Comparison of ENCODE assay signal across 12 cellular contexts in the genomic region with DNA sequence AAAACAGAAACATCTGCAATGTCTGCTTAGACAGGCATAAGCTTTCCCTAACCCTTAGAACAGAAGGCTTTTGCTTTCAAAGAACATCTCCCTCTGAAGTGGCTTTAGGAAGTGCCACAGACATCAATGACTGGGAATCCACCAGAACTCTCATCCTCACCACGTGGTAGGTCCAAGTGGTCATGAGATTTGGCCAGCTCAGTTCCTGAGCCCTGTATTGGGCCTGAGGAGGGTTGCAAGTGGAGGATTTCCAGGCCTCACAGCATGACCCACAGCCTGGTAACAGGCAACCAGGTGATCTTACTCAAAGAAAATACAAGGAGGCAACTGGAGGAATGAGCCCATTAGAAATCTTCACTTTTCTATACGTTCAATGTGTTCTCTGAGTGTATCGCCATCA. TPM values are rescaled to one million over a fixed set of nuclear protein-coding genes. Genes with fewer than 3 reads are reported as not detected.
DNase-seq lines count a peak whose midpoint lies in the region; ATAC-seq, FAIRE-seq and TF ChIP-seq lines count a peak whose summit lies in the region.
"Had no signal": no experiment of that assay in that cellular context is flagged by ENCODE, and none has a peak within 500 bp of the region (broad histone marks: within the 10 kb centered on the region; RNA-seq: fewer than 3 reads in every experiment).

No MANE protein-coding gene starts in this region.

- peak overlapping the region; percentile 86 for H2BK15ac ChIP-seq in mesenchymal stem cell (ENCODE audit: low read depth, poor library complexity, severe bottlenecking)

- FAIRE-seq in GM12878 (lab: Jason Lieb, UNC): no peak

- H2AFZ ChIP-seq in GM12878 (ENCODE audit: control insufficient read depth, low read depth, low read length) (peak overlapping the region; percentile 30), mesenchymal stem cell (ENCODE audit: low read depth, low read length) (no peak overlapping the region)

- H3K9ac ChIP-seq in GM12878 (ENCODE audit: control insufficient read depth, insufficient read depth, low read length): peak overlapping the region; percentile 41; the same call in 1 of the 2 replicates
- H3K9ac ChIP-seq in mesenchymal stem cell (ENCODE audit: low read length): no peak overlapping the region

- H3K27ac ChIP-seq in GM12878 (ENCODE audit: control insufficient read depth, insufficient read depth) (peak overlapping the region; percentile 10; the same call in 1 of the 2 replicates), mesenchymal stem cell (ENCODE audit: low read length, poor library complexity, severe bottlenecking) (no peak overlapping the region)
- H3K27ac ChIP-seq: brain microvascular endothelial cell had no signal

- peaks cover 46% of the 10 kb centered on the region for H3K36me3 Mint-ChIP-seq in stimulated activated naive CD8-positive, alpha-beta T cell treated with anti-CD3 and anti-CD28 coated beads, Interleukin-15, Interleukin-2, amounts not matched to agents 100 ng/mL and 50 ng/mL, for 24 hours (ENCODE audit: low read depth)
- H3K36me3 Mint-ChIP-seq in nephron progenitor cell (ENCODE audit: low read depth): no peaks in the 10 kb centered on the region

- DNase-seq in stimulated activated naive CD8-positive, alpha-beta T cell treated with anti-CD3 and anti-CD28 coated beads, Interleukin-15, Interleukin-2, amounts not matched to agents 100 U/mL and 50 U/mL, for 24 hours: no peak
- DNase-seq in GM12878 (ENCODE audit: low read depth, low spot score) (no peak), mesenchymal stem cell (peak; percentile 38), nephron progenitor cell (no peak), activated gamma-delta T cell (lab: John Stamatoyannopoulos, UW) (no peak), ureter (ENCODE audit: low spot score) (no peak), DMS114 treated with DMSO at 0.1 percent for 48 hours (lab: John Stamatoyannopoulos, UW; ENCODE audit: unreplicated experiment) (no peak)
- DNase-seq: activated CD8-positive, alpha-beta memory T cell treated with anti-CD3 and anti-CD28 coated beads for 24 hours; brain microvascular endothelial cell; foreskin fibroblast; NCI-H2227 treated with DMSO at 0.1 percent for 48 hours had no signal

- peak overlapping the region in 1 of 2 experiments; percentile 77 for H2BK12ac ChIP-seq in mesenchymal stem cell (ENCODE audit: low read length in 2 of 2)

- TF ChIP-seq POLR2A in GM12878 (IDR thresholded peaks at IDR 0.05; ENCODE audit: low read depth, low read length): no peak

- no peak overlapping the region for H2AK5ac ChIP-seq in mesenchymal stem cell (ENCODE audit: low read length, severe bottlenecking)

- H3K27me3 ChIP-seq in GM12878 (replicated peaks in 1 of 2; ENCODE audit: control insufficient read depth in 2 of 2, insufficient read depth in 2 of 2, low read length in 1 of 2) (no peaks in the 10 kb centered on the region), mesenchymal stem cell (ENCODE audit: control insufficient read depth in 1 of 2, insufficient read depth in 1 of 2, low read length in 2 of 2) (no peaks in the 10 kb centered on the region)
- H3K27me3 ChIP-seq: brain microvascular endothelial cell had no signal

- BruUV-seq in GM12878 (replicated peaks; lab: Mats Ljungman, UMichigan): no TSS peak

- no peaks in the 10 kb centered on the region for H4K20me1 ChIP-seq in GM12878 (ENCODE audit: control insufficient read depth, insufficient read depth)

- 65% methylated on average over 3 of the region's 3 CpGs for WGBS in GM12878 (ENCODE audit: insufficient coverage, insufficient replicate concordance, low lambda C conversion rate, missing lambda C conversion rate)
- WGBS in mesenchymal stem cell: 90% methylated on average over 1 of the region's 3 CpGs

- RAD21 ChIA-PET in GM12878 (lab: Charles Lee; ENCODE audit: unreplicated experiment): interaction anchor here (2.1 kb wide), 1 partner anchor 10 kb away, joined by 9 read pairs; no protein-coding TSS in a partner anchor

- peak overlapping the region; percentile 63 for H4K8ac ChIP-seq in mesenchymal stem cell (ENCODE audit: low read length)

- peak overlapping the region; percentile 94 for H3K4me3 Mint-ChIP-seq in stimulated activated naive CD8-positive, alpha-beta T cell treated with anti-CD3 and anti-CD28 coated beads, Interleukin-15, Interleukin-2, amounts not matched to agents 100 ng/mL and 50 ng/mL, for 24 hours
- no peak overlapping the region for H3K4me3 Mint-ChIP-seq in nephron progenitor cell

- intact Hi-C loops in GM12878 (cut with micrococcal nuclease; ENCODE audit: unreplicated experiment): no loop called here

- H3K27ac Mint-ChIP-seq in stimulated activated naive CD8-positive, alpha-beta T cell treated with anti-CD3 and anti-CD28 coated beads, Interleukin-15, Interleukin-2, amounts not matched to agents 100 ng/mL and 50 ng/mL, for 24 hours: peak overlapping the region; percentile 82
- H3K27ac Mint-ChIP-seq in nephron progenitor cell: no peak overlapping the region

- no peak for TF ChIP-seq CTCF in GM12878 (IDR thresholded peaks at IDR 0.05 in 2 of 3, conservative IDR thresholded peaks at IDR 0.05 in 1 of 3; ENCODE audit: control insufficient read depth in 2 of 3, extremely low read depth in 1 of 3, insufficient read depth in 1 of 3, low read depth in 3 of 3, low read length in 3 of 3)
- no peak for TF ChIP-seq CTCF in nephron progenitor cell (IDR thresholded peaks at IDR 0.05)

- no peak overlapping the region for H3K4ac ChIP-seq in mesenchymal stem cell (ENCODE audit: low read depth in 1 of 2, low read length in 2 of 2)

- no peaks in the 10 kb centered on the region; the same call in 1 of the 2 replicates for H3K79me2 ChIP-seq in GM12878 (ENCODE audit: control insufficient read depth, insufficient read depth, low read length)

- peaks cover 49% of the 10 kb centered on the region for H3K4me1 Mint-ChIP-seq in stimulated activated naive CD8-positive, alpha-beta T cell treated with anti-CD3 and anti-CD28 coated beads, Interleukin-15, Interleukin-2, amounts not matched to agents 100 ng/mL and 50 ng/mL, for 24 hours (ENCODE audit: low read depth)
- H3K4me1 Mint-ChIP-seq in nephron progenitor cell: no peaks in the 10 kb centered on the region

- H3K36me3 ChIP-seq in GM12878 (ENCODE audit: control insufficient read depth in 2 of 2, insufficient read depth in 2 of 2, low read length in 1 of 2): no peaks in the 10 kb centered on the region
- peaks cover 0 to 18% of the 10 kb centered on the region in 2 experiments for H3K36me3 ChIP-seq in mesenchymal stem cell (ENCODE audit: control insufficient read depth in 1 of 2, insufficient read depth in 2 of 2, low read depth in 1 of 2, low read length in 2 of 2)
- H3K36me3 ChIP-seq: brain microvascular endothelial cell had no signal

- H3K18ac ChIP-seq in mesenchymal stem cell (ENCODE audit: low read depth in 1 of 2, low read length in 2 of 2): peak overlapping the region in 1 of 2 experiments; percentile 83

- no peaks in the 10 kb centered on the region for H3K79me1 ChIP-seq in mesenchymal stem cell (replicated peaks; ENCODE audit: low read length, poor library complexity, severe bottlenecking)

- H3K14ac ChIP-seq in mesenchymal stem cell (ENCODE audit: low read length in 2 of 2): no peak overlapping the region

- no peak for TF ChIP-seq RAD21 in GM12878 (IDR thresholded peaks at IDR 0.05; ENCODE audit: insufficient read depth, low read depth, low read length)

- no peak for TF ChIP-seq EP300 in GM12878 (IDR thresholded peaks at IDR 0.05; ENCODE audit: borderline replicate concordance in 1 of 2, control insufficient read depth in 1 of 2, low read depth in 2 of 2, low read length in 2 of 2)

- peak overlapping the region in 1 of 2 experiments; percentile 23 for H3K23ac ChIP-seq in mesenchymal stem cell (ENCODE audit: low read length in 2 of 2)

- peak overlapping the region; percentile 80 for H3K4me2 ChIP-seq in GM12878 (ENCODE audit: control insufficient read depth, insufficient read depth)
- no peak overlapping the region for H3K4me2 ChIP-seq in mesenchymal stem cell (ENCODE audit: low read length, poor library complexity, severe bottlenecking)

- in situ Hi-C loops in GM12878 (cut with MboI): no loop called here

- H3K9me3 ChIP-seq in GM12878 (replicated peaks; ENCODE audit: control insufficient read depth, insufficient read depth, low read length): no peaks in the 10 kb centered on the region; the same call in 2 of the 3 replicates
- H3K9me3 ChIP-seq in mesenchymal stem cell (ENCODE audit: control insufficient read depth, low read length): no peaks in the 10 kb centered on the region

- no peaks in the 10 kb centered on the region for H3K9me3 Mint-ChIP-seq in stimulated activated naive CD8-positive, alpha-beta T cell treated with anti-CD3 and anti-CD28 coated beads, Interleukin-15, Interleukin-2, amounts not matched to agents 100 ng/mL and 50 ng/mL, for 24 hours
- no peaks in the 10 kb centered on the region for H3K9me3 Mint-ChIP-seq in nephron progenitor cell

- peak overlapping the region; percentile 34 for H4K91ac ChIP-seq in mesenchymal stem cell (ENCODE audit: low read length)

- peak overlapping the region; percentile 58; the same call in 1 of the 2 replicates for H3K4me3 ChIP-seq in GM12878
- no peak overlapping the region for H3K4me3 ChIP-seq in mesenchymal stem cell (ENCODE audit: insufficient read depth in 1 of 2, low read depth in 1 of 2, low read length in 2 of 2)

- H3K27me3 Mint-ChIP-seq in stimulated activated naive CD8-positive, alpha-beta T cell treated with anti-CD3 and anti-CD28 coated beads, Interleukin-15, Interleukin-2, amounts not matched to agents 100 ng/mL and 50 ng/mL, for 24 hours: no peaks in the 10 kb centered on the region
- H3K27me3 Mint-ChIP-seq in nephron progenitor cell (ENCODE audit: low read depth, poor library complexity): no peaks in the 10 kb centered on the region

- no peak overlapping the region for H2BK5ac ChIP-seq in mesenchymal stem cell (ENCODE audit: low read depth, low read length, poor library complexity, severe bottlenecking)

- POLR2A ChIA-PET in GM12878 (lab: Charles Lee): interaction anchor here (1.5 kb wide), 1 partner anchor 10 kb away, joined by 6 read pairs; no protein-coding TSS in a partner anchor

- no peak overlapping the region for H2BK120ac ChIP-seq in mesenchymal stem cell (ENCODE audit: low read depth, low read length)

- ATAC-seq in stimulated activated naive CD8-positive, alpha-beta T cell treated with anti-CD3 and anti-CD28 coated beads, Interleukin-15, Interleukin-2, amounts not matched to agents 100 U/mL and 50 U/mL, for 24 hours: no peak
- ATAC-seq in GM12878: peak; percentile 58

- CTCF ChIA-PET in GM12878 (lab: Yijun Ruan, JAX): interaction anchor here (2.1 kb wide), 1 partner anchor 10 kb away, joined by 6 read pairs; no protein-coding TSS in a partner anchor

- SMC1A ChIA-PET in GM12878 (lab: Charles Lee; ENCODE audit: uncharacterized antibody, unreplicated experiment): interaction anchor here (5.4 kb wide), 1 partner anchor 10 kb away, joined by 21 read pairs; no protein-coding TSS in a partner anchor

- H3K4me1 ChIP-seq in GM12878 (ENCODE audit: control insufficient read depth, insufficient read depth, low read length): 0 out of 2 replicates have a peak, but pooled peaks cover 3% of the 10 kb centered on the region
- H3K4me1 ChIP-seq in mesenchymal stem cell (ENCODE audit: control insufficient read depth, insufficient read depth, low read depth, low read length): no peaks in the 10 kb centered on the region

RNA-seq across cellular contexts. Expression of a gene that starts 1.6 kb away (rescaled TPM):
- 49.1 and 56.5 TPM in 2 replicates for total RNA-seq in GM12878 (2013; cell fraction: nucleolus; rRNA removed)
- total RNA-seq in GM12878 (2014; rRNA removed) (9.0 and 12.9 TPM in 2 replicates), GM12878 (2014; rRNA removed; fragmentation: Illumina TruSeq; extraction: Trizol) (12.0 and 12.5 TPM in 2 replicates), GM12878 (2021) (11.1 and 12.9 TPM in 2 replicates), ureter (39.6 TPM)
- polyA plus RNA-seq in GM12878 (2011; ENCODE audit: low read depth): 20.1 TPM
- polyA plus RNA-seq in GM12878 (2011; rRNA removed) (39.7 and 54.2 TPM in 2 replicates), GM12878 (2014; fragmentation: Illumina TruSeq; extraction: Trizol) (14.7 and 17.8 TPM in 2 replicates), GM12878 (2014; fragmentation: Nextera tagmentation; extraction: Ambion mirVana) (10 to 100 TPM; 23.4 to 27.2 TPM), GM12878 (2014; rRNA removed) (13.9 and 18.0 TPM in 2 replicates), GM12878 (2016; fragmentation: Nextera tagmentation; extraction: Ambion mirVana) (10 to 100 TPM; 16.9 to 17.3 TPM)
- 17.3 and 20.0 TPM in 2 replicates for polyA plus RNA-seq in GM12878 (2011; cell fraction: cytosol; rRNA removed)
- 18.3 and 18.6 TPM in 2 replicates for polyA plus RNA-seq in GM12878 (2011; cell fraction: nucleus; rRNA removed)
- 24.6 and 28.0 TPM in 2 replicates for polyA plus RNA-seq in GM12878 (2012)
- polyA minus RNA-seq in GM12878 (2011; rRNA and poly(A)+ RNA removed): 14.6 and 26.8 TPM in 2 replicates
- 8.8 and 9.1 TPM in 2 replicates for polyA minus RNA-seq in GM12878 (2011; cell fraction: cytosol; rRNA and poly(A)+ RNA removed)
- polyA minus RNA-seq in GM12878 (2011; cell fraction: nucleus; rRNA and poly(A)+ RNA removed): 10.6 and 12.2 TPM in 2 replicates
- 324 TPM for polyA plus RNA-seq in mesenchymal stem cell (2013, experiment 1 of 2)
- polyA plus RNA-seq in mesenchymal stem cell (2013, experiment 2 of 2): 338 TPM

RNA-seq across cellular contexts. Expression of a gene that starts 10.4 kb away (rescaled TPM):
- total RNA-seq in GM12878 (2013; cell fraction: nucleolus; rRNA removed): not detected in 2 replicates
- total RNA-seq in GM12878 (2014; rRNA removed) (not detected in 2 replicates), GM12878 (2014; rRNA removed; fragmentation: Illumina TruSeq; extraction: Trizol) (not detected in 2 replicates), GM12878 (2021) (not detected in 2 replicates), ureter (not detected)
- not detected for polyA plus RNA-seq in GM12878 (2011; ENCODE audit: low read depth)
- polyA plus RNA-seq in GM12878 (2011; rRNA removed) (not detected in 2 replicates), GM12878 (2014; fragmentation: Illumina TruSeq; extraction: Trizol) (not detected in 2 replicates), GM12878 (2014; fragmentation: Nextera tagmentation; extraction: Ambion mirVana) (not detected), GM12878 (2014; rRNA removed) (not detected in 2 replicates), GM12878 (2016; fragmentation: Nextera tagmentation; extraction: Ambion mirVana) (not detected)
- polyA plus RNA-seq in GM12878 (2011; cell fraction: cytosol; rRNA removed): not detected in 2 replicates
- 0.12 TPM in 1 of 2 replicates, not detected in the other for polyA plus RNA-seq in GM12878 (2011; cell fraction: nucleus; rRNA removed)
- polyA plus RNA-seq in GM12878 (2012): not detected in 2 replicates
- polyA minus RNA-seq in GM12878 (2011; rRNA and poly(A)+ RNA removed): not detected in 2 replicates
- polyA minus RNA-seq in GM12878 (2011; cell fraction: cytosol; rRNA and poly(A)+ RNA removed): not detected in 2 replicates
- polyA minus RNA-seq in GM12878 (2011; cell fraction: nucleus; rRNA and poly(A)+ RNA removed): not detected in 2 replicates
- polyA plus RNA-seq in mesenchymal stem cell (2013, experiment 1 of 2): 0.55 TPM
- 0.66 TPM for polyA plus RNA-seq in mesenchymal stem cell (2013, experiment 2 of 2)

RNA-seq across cellular contexts. Expression of a gene that starts 11.8 kb away (rescaled TPM):
- total RNA-seq in GM12878 (2013; cell fraction: nucleolus; rRNA removed): 18.0 and 24.7 TPM in 2 replicates
- total RNA-seq in GM12878 (2014; rRNA removed) (11.8 and 13.8 TPM in 2 replicates), GM12878 (2014; rRNA removed; fragmentation: Illumina TruSeq; extraction: Trizol) (17.1 and 19.9 TPM in 2 replicates), GM12878 (2021) (13.5 and 15.1 TPM in 2 replicates), ureter (14.3 TPM)
- 87.6 TPM for polyA plus RNA-seq in GM12878 (2011; ENCODE audit: low read depth)
- polyA plus RNA-seq in GM12878 (2011; rRNA removed) (22.2 and 31.3 TPM in 2 replicates), GM12878 (2014; fragmentation: Illumina TruSeq; extraction: Trizol) (25.3 and 29.6 TPM in 2 replicates), GM12878 (2014; fragmentation: Nextera tagmentation; extraction: Ambion mirVana) (10 to 100 TPM; 75.8 to 76.3 TPM), GM12878 (2014; rRNA removed) (20.1 and 25.7 TPM in 2 replicates), GM12878 (2016; fragmentation: Nextera tagmentation; extraction: Ambion mirVana) (10 to 100 TPM; 29.9 to 30.3 TPM)
- polyA plus RNA-seq in GM12878 (2011; cell fraction: cytosol; rRNA removed): 9.1 and 15.0 TPM in 2 replicates
- polyA plus RNA-seq in GM12878 (2011; cell fraction: nucleus; rRNA removed): 6.9 and 8.1 TPM in 2 replicates
- polyA plus RNA-seq in GM12878 (2012): 18.0 and 22.2 TPM in 2 replicates
- polyA minus RNA-seq in GM12878 (2011; rRNA and poly(A)+ RNA removed): 6.1 and 12.3 TPM in 2 replicates
- 2.0 and 3.7 TPM in 2 replicates for polyA minus RNA-seq in GM12878 (2011; cell fraction: cytosol; rRNA and poly(A)+ RNA removed)
- polyA minus RNA-seq in GM12878 (2011; cell fraction: nucleus; rRNA and poly(A)+ RNA removed): 10.7 and 10.9 TPM in 2 replicates
- 509 TPM for polyA plus RNA-seq in mesenchymal stem cell (2013, experiment 1 of 2)
- 497 TPM for polyA plus RNA-seq in mesenchymal stem cell (2013, experiment 2 of 2)
